Comparison of ENCODE assay signal across 11 cellular contexts in the genomic region with DNA sequence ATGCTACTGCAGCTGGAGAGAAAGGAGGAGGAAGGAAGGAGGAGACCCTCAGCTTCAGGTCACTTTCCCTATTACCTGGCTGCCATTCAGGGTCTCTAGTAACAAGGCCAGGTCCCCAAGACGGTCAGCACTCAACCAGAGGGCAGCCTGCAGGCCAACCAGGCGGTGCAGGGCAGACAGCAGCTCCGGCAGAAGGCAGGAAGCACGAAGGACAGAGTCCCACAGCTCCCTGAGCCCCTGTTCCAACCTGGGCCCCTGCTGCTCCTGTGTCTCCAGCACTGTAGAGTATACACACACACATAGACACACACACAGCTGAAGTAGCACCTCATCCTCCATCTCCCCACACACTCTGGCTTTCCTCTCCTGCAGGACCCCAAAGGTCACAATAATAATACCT. TPM values are rescaled to one million over a fixed set of nuclear protein-coding genes. Genes with fewer than 3 reads are reported as not detected.
DNase-seq lines count a peak whose midpoint lies in the region; ATAC-seq, FAIRE-seq and TF ChIP-seq lines count a peak whose summit lies in the region.
"Had no signal": no experiment of that assay in that cellular context is flagged by ENCODE, and none has a peak within 500 bp of the region (broad histone marks: within the 10 kb centered on the region; RNA-seq: fewer than 3 reads in every experiment).

No MANE protein-coding gene starts in this region.

- H3K4me3 ChIP-seq in HUES64 (ENCODE audit: low read length), result peak overlapping the region; percentile 96
- H3K4me3 ChIP-seq in naive thymus-derived CD4-positive, alpha-beta T cell (ENCODE audit: low read length), result no peak overlapping the region
- H3K4me3 ChIP-seq: suprapubic skin had no signal

- H3K4me1 Mint-ChIP-seq in activated naive CD8-positive, alpha-beta T cell treated with anti-CD3 and anti-CD28 coated beads, Interleukin-2, amount 50 U/mL, for 24 hours, result peaks cover 33% of the 10 kb centered on the region
- peaks cover 13 to 47% (median 26%) of the 10 kb centered on the region in 7 donors for H3K4me1 Mint-ChIP-seq in naive thymus-derived CD4-positive, alpha-beta T cell

- no peaks in the 10 kb centered on the region for H3K9me3 ChIP-seq in HUES64 (ENCODE audit: insufficient read depth, low read depth, low read length)
- H3K9me3 ChIP-seq in naive thymus-derived CD4-positive, alpha-beta T cell (ENCODE audit: control insufficient read depth in 2 of 3, low read length in 3 of 3), result no peaks in the 10 kb centered on the region
- H3K9me3 ChIP-seq: suprapubic skin had no signal

- H3K4me3 Mint-ChIP-seq in activated naive CD8-positive, alpha-beta T cell treated with anti-CD3 and anti-CD28 coated beads, Interleukin-2, amount 50 U/mL, for 24 hours, result peak overlapping the region; percentile 83
- peak overlapping the region; percentile 42 to 98 (median 94) for H3K4me3 Mint-ChIP-seq in naive thymus-derived CD4-positive, alpha-beta T cell

- H3K36me3 ChIP-seq in HUES64 (ENCODE audit: insufficient read depth, low read length), result peaks cover 49% of the 10 kb centered on the region
- peaks cover 0 to 9% (median 0%) of the 10 kb centered on the region in 3 experiments for H3K36me3 ChIP-seq in naive thymus-derived CD4-positive, alpha-beta T cell (ENCODE audit: control insufficient read depth in 2 of 3, insufficient read depth in 3 of 3, low read length in 3 of 3)
- H3K36me3 ChIP-seq: suprapubic skin had no signal

- H3K9me3 Mint-ChIP-seq in activated naive CD8-positive, alpha-beta T cell treated with anti-CD3 and anti-CD28 coated beads, Interleukin-2, amount 50 U/mL, for 24 hours, result no peaks in the 10 kb centered on the region
- no peaks in the 10 kb centered on the region for H3K9me3 Mint-ChIP-seq in naive thymus-derived CD4-positive, alpha-beta T cell

- no peak for TF ChIP-seq CTCF in C4-2B (conservative IDR thresholded peaks at IDR 0.05)
- no peak for TF ChIP-seq CTCF in D721Med (IDR thresholded peaks at IDR 0.05; ENCODE audit: insufficient read depth, missing control alignments)

- CTCF ChIA-PET in naive thymus-derived CD4-positive, alpha-beta T cell (lab: Charles Lee), result interaction anchor here (0.5 to 4.1 kb wide), 2 partner anchors 18 to 1520 kb away, joined by 5 to 19 read pairs; a partner anchor contains a TSS

- H3K27me3 Mint-ChIP-seq in activated naive CD8-positive, alpha-beta T cell treated with anti-CD3 and anti-CD28 coated beads, Interleukin-2, amount 50 U/mL, for 24 hours, result no peaks in the 10 kb centered on the region
- H3K27me3 Mint-ChIP-seq in naive thymus-derived CD4-positive, alpha-beta T cell, result no peaks in the 10 kb centered on the region

- H3K27ac Mint-ChIP-seq in activated naive CD8-positive, alpha-beta T cell treated with anti-CD3 and anti-CD28 coated beads, Interleukin-2, amount 50 U/mL, for 24 hours, result peak overlapping the region; percentile 92
- peak overlapping the region in 3 of 9 donors; percentile 17 to 99 (median 57) for H3K27ac Mint-ChIP-seq in naive thymus-derived CD4-positive, alpha-beta T cell

- POLR2A ChIA-PET in naive thymus-derived CD4-positive, alpha-beta T cell (lab: Charles Lee), result interaction anchor here (0.8 to 5.9 kb wide), 3 partner anchors 12 to 26 kb away, joined by 3 to 88 read pairs (median 28); a partner anchor contains a TSS

- intact Hi-C loops in naive thymus-derived CD4-positive, alpha-beta T cell (cut with micrococcal nuclease), result loop anchor here in 1 of 2 donors (10.0 kb wide), 2 partner anchors 413 to 737 kb away; a partner anchor contains a TSS

- no peaks in the 10 kb centered on the region for H3K27me3 ChIP-seq in HUES64 (ENCODE audit: insufficient read depth, low read length)
- H3K27me3 ChIP-seq in naive thymus-derived CD4-positive, alpha-beta T cell (ENCODE audit: control insufficient read depth in 2 of 2, insufficient read depth in 2 of 2, low read length in 2 of 2), result no peaks in the 10 kb centered on the region
- H3K27me3 ChIP-seq: suprapubic skin had no signal

- 81% methylated on average over 4 of the region's 4 CpGs for WGBS in HUES64

- FAIRE-seq in D721Med (lab: Jason Lieb, UNC), result no peak
- FAIRE-seq: islet of Langerhans had no signal

- H3K4me1 ChIP-seq in HUES64 (ENCODE audit: insufficient read depth, low read length), result peaks cover 6% of the 10 kb centered on the region; the same call in 1 of the 2 replicates
- peaks cover 8 to 13% of the 10 kb centered on the region in 2 donors for H3K4me1 ChIP-seq in naive thymus-derived CD4-positive, alpha-beta T cell (ENCODE audit: control insufficient read depth in 2 of 2, insufficient read depth in 2 of 2, low read length in 2 of 2)

- peak overlapping the region; percentile 85 for H3K27ac ChIP-seq in C4-2B
- H3K27ac ChIP-seq in HUES64 (ENCODE audit: low read depth, low read length), result no peak overlapping the region
- H3K27ac ChIP-seq in naive thymus-derived CD4-positive, alpha-beta T cell (ENCODE audit: low read depth, low read length), result no peak overlapping the region
- H3K27ac ChIP-seq: suprapubic skin had no signal

- DNase-seq in activated naive CD8-positive, alpha-beta T cell treated with anti-CD3 and anti-CD28 coated beads, Interleukin-2, amount 50 U/mL, for 24 hours, result no peak
- DNase-seq in naive thymus-derived CD4-positive, alpha-beta T cell, result no peak
- DNase-seq in NCI-H187 treated with DMSO at 0.1 percent for 48 hours (lab: John Stamatoyannopoulos, UW) (no peak), D721Med (ENCODE audit: insufficient read length, low spot score) (no peak), kidney glomerular epithelial cell (lab: John Stamatoyannopoulos, UW) (no peak)
- DNase-seq: NCI-H446 had no signal

- H3K36me3 Mint-ChIP-seq in activated naive CD8-positive, alpha-beta T cell treated with anti-CD3 and anti-CD28 coated beads, Interleukin-2, amount 50 U/mL, for 24 hours (ENCODE audit: low read depth), result peaks cover 32% of the 10 kb centered on the region
- peaks cover 0 to 16% (median 5%) of the 10 kb centered on the region in 5 donors for H3K36me3 Mint-ChIP-seq in naive thymus-derived CD4-positive, alpha-beta T cell

- peak overlapping the region; percentile 96; the same call in 1 of the 2 replicates for H3K9ac ChIP-seq in HUES64 (ENCODE audit: low read depth, low read length)

- no peak for ATAC-seq in activated naive CD8-positive, alpha-beta T cell treated with anti-CD3 and anti-CD28 coated beads, Interleukin-2, amount 50 U/mL, for 24 hours
- ATAC-seq in naive thymus-derived CD4-positive, alpha-beta T cell, result no peak
- ATAC-seq in GM18909 (IDR thresholded peaks at IDR 0.05; ENCODE audit: poor library complexity, unreplicated experiment), result no peak

RNA-seq across cellular contexts. Expression of a gene that starts 1.7 kb away (rescaled TPM):
- polyA plus RNA-seq in HUES64 (2013, experiment 1 of 2), result 49.3 TPM
- polyA plus RNA-seq in HUES64 (2013, experiment 2 of 2), result 49.5 TPM
- 10 to 100 TPM; 19.6 to 84.9 (median 26.7) TPM for total RNA-seq in naive thymus-derived CD4-positive, alpha-beta T cell
- polyA plus RNA-seq in naive thymus-derived CD4-positive, alpha-beta T cell, result 10 to 100 TPM in 1 of 2 donors, 1 to 10 TPM in 1; 8.7 to 12.6 TPM

RNA-seq across cellular contexts. Expression of a gene that starts 5.6 kb away (rescaled TPM):
- polyA plus RNA-seq in HUES64 (2013, experiment 1 of 2), result 256 TPM
- polyA plus RNA-seq in HUES64 (2013, experiment 2 of 2), result 254 TPM
- total RNA-seq in naive thymus-derived CD4-positive, alpha-beta T cell, result 100 to 1,000 TPM; 138 to 259 (median 202) TPM
- 100 to 1,000 TPM; 134 to 198 TPM for polyA plus RNA-seq in naive thymus-derived CD4-positive, alpha-beta T cell

RNA-seq across cellular contexts. Expression of a gene that starts 18.3 kb away (rescaled TPM):
- polyA plus RNA-seq in HUES64 (2013, experiment 1 of 2), result 11.8 TPM
- 13.3 TPM for polyA plus RNA-seq in HUES64 (2013, experiment 2 of 2)
- 10 to 100 TPM; 27.1 to 36.0 (median 29.9) TPM for total RNA-seq in naive thymus-derived CD4-positive, alpha-beta T cell
- polyA plus RNA-seq in naive thymus-derived CD4-positive, alpha-beta T cell, result 10 to 100 TPM; 27.4 to 30.6 TPM

RNA-seq across cellular contexts. Expression of a gene that starts 24.9 kb away (rescaled TPM):
- polyA plus RNA-seq in HUES64 (2013, experiment 1 of 2), result 134 TPM
- 132 TPM for polyA plus RNA-seq in HUES64 (2013, experiment 2 of 2)
- total RNA-seq in naive thymus-derived CD4-positive, alpha-beta T cell, result 100 to 1,000 TPM in 1 of 5 experiments, 10 to 100 TPM in 4; 34.7 to 126 (median 44.9) TPM
- polyA plus RNA-seq in naive thymus-derived CD4-positive, alpha-beta T cell, result 10 to 100 TPM; 85.6 to 88.8 TPM

RNA-seq across cellular contexts. Expression of a gene that starts 37.6 kb away (rescaled TPM):
- polyA plus RNA-seq in HUES64 (2013, experiment 1 of 2), result 5.6 TPM
- polyA plus RNA-seq in HUES64 (2013, experiment 2 of 2), result 6.1 TPM
- total RNA-seq in naive thymus-derived CD4-positive, alpha-beta T cell, result 10 to 100 TPM in 2 of 5 experiments, 1 to 10 TPM in 3; 5.9 to 26.0 (median 6.6) TPM
- 1 to 10 TPM in 1 of 2 donors, under 1 TPM in 1; 0.95 to 3.4 TPM for polyA plus RNA-seq in naive thymus-derived CD4-positive, alpha-beta T cell
